In the genomic region with DNA sequence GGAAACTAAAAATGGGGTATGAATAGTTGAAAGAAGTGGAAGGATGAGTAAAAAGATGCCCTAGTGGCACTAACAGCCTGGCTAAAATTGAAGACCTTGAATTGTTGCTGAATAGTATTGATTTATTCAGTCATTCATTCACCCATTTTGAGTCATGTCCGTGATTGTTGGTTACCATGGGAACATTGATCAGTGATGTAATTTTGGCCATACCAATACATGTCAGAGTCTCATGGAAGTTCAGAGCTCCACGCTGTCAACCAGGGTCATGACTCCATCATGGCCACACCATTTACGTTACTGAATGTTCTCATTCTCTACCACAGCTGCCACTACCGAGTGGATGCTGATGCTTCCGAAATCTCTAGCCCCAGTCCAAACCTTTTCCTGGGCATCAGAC, we compare ENCODE assay signal across 34 cellular contexts.
"Had no signal": no experiment of that assay in that cellular context is flagged by ENCODE, and none has a peak within 500 bp of the region (broad histone marks: within the 10 kb centered on the region; RNA-seq: fewer than 3 reads in every experiment).

No MANE protein-coding gene starts in this region.

- H3K9me3 ChIP-seq: adrenal gland, body of pancreas, breast epithelium had no signal

- H3K4me3 ChIP-seq: adrenal gland, body of pancreas, breast epithelium had no signal

- FAIRE-seq: astrocyte, TTC549 had no signal

- ATAC-seq: activated CD8-positive, alpha-beta T cell treated with anti-CD3 and anti-CD28 coated beads for 36 hours; activated naive CD4-positive, alpha-beta T cell treated with anti-CD3 and anti-CD28 coated beads, Interleukin-2, amount 50 U/mL, for 72 hours; activated T-cell treated with anti-CD3 and anti-CD28 coated beads, Interleukin-2, amount 50 U/mL, for 4 hours; activated T-cell treated with anti-CD3 and anti-CD28 coated beads, Interleukin-2, amount 50 U/mL, for 72 hours; activated T-helper 17 cell treated with anti-CD3 and anti-CD28 coated beads, Interleukin-2, amount 50 U/mL, for 72 hours; body of pancreas had no signal

- DNase-seq: activated B cell treated with CpG ODN at 0.5 μM for 24 hours; activated CD4-positive, alpha-beta memory T cell treated with anti-CD3 and anti-CD28 coated beads for 36 hours; activated CD4-positive, alpha-beta T cell treated with anti-CD3 and anti-CD28 coated beads for 4 hours; activated CD4-positive, alpha-beta T cell treated with anti-CD3 and anti-CD28 coated beads, Interleukin-2, amount 10 ng/mL, durations not matched to agents 24 days and 14 days; activated CD4-positive, alpha-beta T cell treated with anti-CD3 and anti-CD28 coated beads, Interleukin-2, amount 50 U/mL, for 1 hour; activated CD4-positive, alpha-beta T cell treated with anti-CD3 and anti-CD28 coated beads, Interleukin-2, amount 50 U/mL, for 4 hours; activated CD4-positive, CD25-positive, alpha-beta regulatory T cell treated with anti-CD3 and anti-CD28 coated beads, Interleukin-2, amount 50 U/mL, for 72 hours; activated CD8-positive, alpha-beta memory T cell treated with anti-CD3 and anti-CD28 coated beads, Interleukin-2, amount 50 U/mL, for 4 hours; activated CD8-positive, alpha-beta T cell treated with anti-CD3 and anti-CD28 coated beads for 36 hours; activated effector memory CD4-positive, alpha-beta T cell treated with anti-CD3 and anti-CD28 coated beads, Interleukin-2, amount 50 U/mL, for 16 hours; activated gamma-delta T cell treated with Interleukin-2 at 50 U/mL for 16 hours; activated naive CD4-positive, alpha-beta T cell; activated naive CD4-positive, alpha-beta T cell treated with anti-CD3 and anti-CD28 coated beads for 36 hours; activated naive CD4-positive, alpha-beta T cell treated with anti-CD3 and anti-CD28 coated beads, Interleukin-2, amount 50 U/mL, for 16 hours; activated naive CD8-positive, alpha-beta T cell treated with anti-CD3 and anti-CD28 coated beads for 36 hours; activated T-cell treated with anti-CD3 and anti-CD28 coated beads for 4 hours; activated T-cell treated with anti-CD3 and anti-CD28 coated beads, Interleukin-2, amount 50 U/mL, for 1 hour; activated T-cell treated with anti-CD3 and anti-CD28 coated beads, Interleukin-2, amount 50 U/mL, for 4 hours; activated T-cell treated with anti-CD3 and anti-CD28 coated beads, Interleukin-2, amount 50 U/mL, for 72 hours; adrenal gland; amniotic stem cell; aorta; body of pancreas; brain microvascular endothelial cell; central memory CD4-positive, alpha-beta T cell; T-helper 1 cell; T-helper 2 cell; T-helper 9 cell had no signal

- H3K36me3 ChIP-seq: adrenal gland, brain microvascular endothelial cell, breast epithelium had no signal

- H3K4me1 ChIP-seq: adrenal gland, body of pancreas, breast epithelium had no signal

- H3K27me3 ChIP-seq: body of pancreas, breast epithelium had no signal

- H3K27ac ChIP-seq: adrenal gland, body of pancreas, brain microvascular endothelial cell, breast epithelium, VCaP had no signal
